In genomic region chr1:153771841-153772593, GRCh38 we compare ENCODE assay signal across 8 cellular contexts. TPM values are rescaled to one million over a fixed set of nuclear protein-coding genes. Genes with fewer than 3 reads are reported as not detected.
DNase-seq lines count a peak whose midpoint lies in the region; ATAC-seq, FAIRE-seq and TF ChIP-seq lines count a peak whose summit lies in the region.

No MANE protein-coding gene starts in this region.

- H3K36me3 Mint-ChIP-seq in HFFc6 (ENCODE audit: low read depth) (peaks cover 4% of the 10 kb centered on the region; the same call in 1 of the 2 replicates), mesothelial cell of epicardium (peaks cover 20% of the 10 kb centered on the region)
- H3K36me3 Mint-ChIP-seq in CD8-positive, alpha-beta memory T cell: peaks cover 0 to 54% (median 9%) of the 10 kb centered on the region in 3 donors
- H3K36me3 Mint-ChIP-seq in naive thymus-derived CD4-positive, alpha-beta T cell: peaks cover 5 to 37% (median 9%) of the 10 kb centered on the region in 5 donors

- no peak overlapping the region for H3K27ac ChIP-seq in CD8-positive, alpha-beta memory T cell (ENCODE audit: low read depth, low read length)
- no peak overlapping the region for H3K27ac ChIP-seq in naive thymus-derived CD4-positive, alpha-beta T cell (ENCODE audit: low read depth, low read length)

- DNase-seq in AG10803 (ENCODE audit: low read depth): no peak
- DNase-seq in HFFc6: no peak
- DNase-seq in bronchial epithelial cell (ENCODE audit: low read depth): no peak
- DNase-seq in mesothelial cell of epicardium (ENCODE audit: low spot score in 2 of 2, unreplicated experiment in 2 of 2): peak in 1 of 2 experiments; percentile 68
- no peak for DNase-seq in activated CD4-positive, CD25-positive, alpha-beta regulatory T cell (lab: John Stamatoyannopoulos, UW)
- DNase-seq in CD8-positive, alpha-beta memory T cell: no peak
- DNase-seq in GOT3 (lab: John Stamatoyannopoulos, UW): no peak
- DNase-seq in naive thymus-derived CD4-positive, alpha-beta T cell: no peak

- intact Hi-C loops in naive thymus-derived CD4-positive, alpha-beta T cell (cut with micrococcal nuclease): no loop called here

- no peak overlapping the region for H3K4me3 Mint-ChIP-seq in HFFc6
- H3K4me3 Mint-ChIP-seq in mesothelial cell of epicardium: no peak overlapping the region
- H3K4me3 Mint-ChIP-seq in CD8-positive, alpha-beta memory T cell: no peak overlapping the region
- H3K4me3 Mint-ChIP-seq in naive thymus-derived CD4-positive, alpha-beta T cell: no peak overlapping the region

- H3K4me1 ChIP-seq in CD8-positive, alpha-beta memory T cell (ENCODE audit: insufficient read depth, low read length): peaks cover 19% of the 10 kb centered on the region
- H3K4me1 ChIP-seq in naive thymus-derived CD4-positive, alpha-beta T cell (ENCODE audit: control insufficient read depth in 2 of 2, insufficient read depth in 2 of 2, low read length in 2 of 2): peaks cover 6 to 21% of the 10 kb centered on the region in 2 donors

- ATAC-seq in naive thymus-derived CD4-positive, alpha-beta T cell: no peak

- H3K9me3 Mint-ChIP-seq in HFFc6 (no peaks in the 10 kb centered on the region), mesothelial cell of epicardium (no peaks in the 10 kb centered on the region)
- H3K9me3 Mint-ChIP-seq in CD8-positive, alpha-beta memory T cell: no peaks in the 10 kb centered on the region
- H3K9me3 Mint-ChIP-seq in naive thymus-derived CD4-positive, alpha-beta T cell: no peaks in the 10 kb centered on the region

- H3K9me3 ChIP-seq in CD8-positive, alpha-beta memory T cell (ENCODE audit: low read length): no peaks in the 10 kb centered on the region
- no peaks in the 10 kb centered on the region for H3K9me3 ChIP-seq in naive thymus-derived CD4-positive, alpha-beta T cell (ENCODE audit: control insufficient read depth in 2 of 3, low read length in 3 of 3)

- POLR2A ChIA-PET in CD8-positive, alpha-beta memory T cell (lab: Charles Lee): interaction anchor here (1.0 kb wide), 1 partner anchor 8 kb away, joined by 3 read pairs; no protein-coding TSS in a partner anchor
- POLR2A ChIA-PET in naive thymus-derived CD4-positive, alpha-beta T cell (lab: Charles Lee): interaction anchor here (1.5 kb wide), 1 partner anchor 218 kb away, joined by 4 read pairs; the partner anchor contains the start of gene RPS27

- no peak for FAIRE-seq in bronchial epithelial cell (lab: Jason Lieb, UNC)

- no peak overlapping the region for H3K27ac Mint-ChIP-seq in HFFc6
- no peak overlapping the region for H3K27ac Mint-ChIP-seq in mesothelial cell of epicardium
- peak overlapping the region in 2 of 8 donors; percentile 76 to 91 for H3K27ac Mint-ChIP-seq in CD8-positive, alpha-beta memory T cell
- peak overlapping the region in 1 of 9 donors; percentile 38 for H3K27ac Mint-ChIP-seq in naive thymus-derived CD4-positive, alpha-beta T cell

- peaks cover 6% of the 10 kb centered on the region for H3K27me3 Mint-ChIP-seq in HFFc6 (ENCODE audit: insufficient read depth)
- H3K27me3 Mint-ChIP-seq in mesothelial cell of epicardium (ENCODE audit: low read depth): no peaks in the 10 kb centered on the region
- H3K27me3 Mint-ChIP-seq in CD8-positive, alpha-beta memory T cell: no peaks in the 10 kb centered on the region
- H3K27me3 Mint-ChIP-seq in naive thymus-derived CD4-positive, alpha-beta T cell: no peaks in the 10 kb centered on the region

- H3K4me3 ChIP-seq in AG10803 (ENCODE audit: low read length) (no peak overlapping the region), bronchial epithelial cell (ENCODE audit: low read depth, low read length) (no peak overlapping the region)
- no peak overlapping the region for H3K4me3 ChIP-seq in CD8-positive, alpha-beta memory T cell (ENCODE audit: low read length)
- H3K4me3 ChIP-seq in naive thymus-derived CD4-positive, alpha-beta T cell (ENCODE audit: low read length): no peak overlapping the region

- peaks cover 22% of the 10 kb centered on the region for H3K36me3 ChIP-seq in bronchial epithelial cell (ENCODE audit: control insufficient read depth, insufficient read depth, low read length)
- H3K36me3 ChIP-seq in CD8-positive, alpha-beta memory T cell (ENCODE audit: insufficient read depth, low read length): peaks cover 18% of the 10 kb centered on the region
- peaks cover 0 to 58% (median 11%) of the 10 kb centered on the region in 3 experiments for H3K36me3 ChIP-seq in naive thymus-derived CD4-positive, alpha-beta T cell (ENCODE audit: control insufficient read depth in 2 of 3, insufficient read depth in 3 of 3, low read length in 3 of 3)

- H3K4me1 Mint-ChIP-seq in HFFc6 (ENCODE audit: low read depth) (peaks cover 17% of the 10 kb centered on the region), mesothelial cell of epicardium (peaks cover 16% of the 10 kb centered on the region)
- H3K4me1 Mint-ChIP-seq in CD8-positive, alpha-beta memory T cell: peaks cover 27 to 32% (median 29%) of the 10 kb centered on the region in 3 donors
- peaks cover 10 to 27% (median 23%) of the 10 kb centered on the region in 7 donors for H3K4me1 Mint-ChIP-seq in naive thymus-derived CD4-positive, alpha-beta T cell

- H3K27me3 ChIP-seq in bronchial epithelial cell (ENCODE audit: control insufficient read depth, insufficient read depth, low read length): no peaks in the 10 kb centered on the region
- no peaks in the 10 kb centered on the region for H3K27me3 ChIP-seq in CD8-positive, alpha-beta memory T cell (ENCODE audit: insufficient read depth, low read length, poor library complexity, severe bottlenecking)
- H3K27me3 ChIP-seq in naive thymus-derived CD4-positive, alpha-beta T cell (ENCODE audit: control insufficient read depth in 2 of 2, insufficient read depth in 2 of 2, low read length in 2 of 2): no peaks in the 10 kb centered on the region

- TF ChIP-seq CTCF in AG10803 (conservative IDR thresholded peaks at IDR 0.05; ENCODE audit: low read length) (peak; percentile 45), HFFc6 (IDR thresholded peaks at IDR 0.05) (peak; percentile 52), bronchial epithelial cell (IDR thresholded peaks at IDR 0.05; ENCODE audit: insufficient read depth, low read length, severe bottlenecking) (peak; percentile 27), mesothelial cell of epicardium (IDR thresholded peaks at IDR 0.05; ENCODE audit: unreplicated experiment) (peak; percentile 26)

- CTCF ChIA-PET in CD8-positive, alpha-beta memory T cell (lab: Charles Lee): interaction anchor here (1.3 to 1.4 kb wide), 2 partner anchors 95 to 213 kb away, joined by 3 read pairs; no protein-coding TSS in a partner anchor
- CTCF ChIA-PET in naive thymus-derived CD4-positive, alpha-beta T cell (lab: Charles Lee): interaction anchor here (0.6 kb wide), 1 partner anchor 48 kb away, joined by 3 read pairs; no protein-coding TSS in a partner anchor

RNA-seq across cellular contexts. Expression of gene SLC27A3, which starts 3.2 kb away (rescaled TPM):
- total RNA-seq in HFFc6 (2021; fragmentation: NEBNext Ultra II Directional; extraction: Animal tissue kit (Norgen Biotek cat#: 25700)): 1 to 10 TPM; 5.0 to 7.0 (median 6.1) TPM
- total RNA-seq in bronchial epithelial cell (4.1 and 7.4 TPM in 2 replicates), mesothelial cell of epicardium (28.5 to 32.1 TPM (median 29.7 TPM) in 3 replicates)
- total RNA-seq in CD8-positive, alpha-beta memory T cell: 10 to 100 TPM in 1 of 2 experiments, 1 to 10 TPM in 1; 9.9 to 11.3 TPM
- 29.3 TPM for polyA plus RNA-seq in CD8-positive, alpha-beta memory T cell
- 10 to 100 TPM in 4 of 5 experiments, 1 to 10 TPM in 1; 9.1 to 34.2 (median 11.6) TPM for total RNA-seq in naive thymus-derived CD4-positive, alpha-beta T cell
- 1 to 10 TPM; 3.4 to 7.2 TPM for polyA plus RNA-seq in naive thymus-derived CD4-positive, alpha-beta T cell

RNA-seq across cellular contexts. Expression of gene INTS3, which starts 44.2 kb away (rescaled TPM):
- 10 to 100 TPM; 33.6 to 43.8 (median 36.4) TPM for total RNA-seq in HFFc6 (2021; fragmentation: NEBNext Ultra II Directional; extraction: Animal tissue kit (Norgen Biotek cat#: 25700))
- total RNA-seq in bronchial epithelial cell: 12.6 and 12.7 TPM in 2 replicates
- total RNA-seq in mesothelial cell of epicardium: 117 to 120 TPM (median 117 TPM) in 3 replicates
- total RNA-seq in CD8-positive, alpha-beta memory T cell: 10 to 100 TPM; 58.2 to 61.1 TPM
- polyA plus RNA-seq in CD8-positive, alpha-beta memory T cell: 11.9 TPM
- total RNA-seq in naive thymus-derived CD4-positive, alpha-beta T cell: 10 to 100 TPM; 43.6 to 68.1 (median 56.8) TPM
- polyA plus RNA-seq in naive thymus-derived CD4-positive, alpha-beta T cell: 10 to 100 TPM in 1 of 2 donors, 1 to 10 TPM in 1; 9.5 to 14.1 TPM
